8 cellular contexts compared by ENCODE assay signal in genomic region chr19:48319647-48320537, GRCh38. TPM values are rescaled to one million over a fixed set of nuclear protein-coding genes. Genes with fewer than 3 reads are reported as not detected.
DNase-seq lines count a peak whose midpoint lies in the region; ATAC-seq and TF ChIP-seq lines count a peak whose summit lies in the region.

No MANE protein-coding gene starts in this region.

- peaks cover 41% of the 10 kb centered on the region for H3K4me1 Mint-ChIP-seq in osteocyte (ENCODE audit: unreplicated experiment)

- TF ChIP-seq CTCF in LNCaP clone FGC (IDR thresholded peaks at IDR 0.05; ENCODE audit: control insufficient read depth, extremely low read depth, insufficient read depth), result peak; percentile 57
- TF ChIP-seq CTCF in osteocyte (IDR thresholded peaks at IDR 0.05), result peak; percentile 88
- peak; percentile 80 to 93 (median 83) for TF ChIP-seq CTCF in transverse colon (IDR thresholded peaks at IDR 0.05)

- H3K9me3 ChIP-seq in SJCRH30 (replicated peaks), result no peaks in the 10 kb centered on the region
- H3K9me3 ChIP-seq in transverse colon, result no peaks in the 10 kb centered on the region

- H3K27ac Mint-ChIP-seq in osteocyte (ENCODE audit: unreplicated experiment), result peak overlapping the region; percentile 14

- no peaks in the 10 kb centered on the region for H3K36me3 Mint-ChIP-seq in osteocyte (ENCODE audit: unreplicated experiment)

- intact Hi-C loops in transverse colon (cut with DNase I; ENCODE audit: low total_unique reads), result no loop called here

- H3K27me3 ChIP-seq in SJCRH30 (no peaks in the 10 kb centered on the region), transverse colon (no peaks in the 10 kb centered on the region)

- H3K36me3 ChIP-seq in SJCRH30, result no peaks in the 10 kb centered on the region
- H3K36me3 ChIP-seq in transverse colon, result no peaks in the 10 kb centered on the region

- TF ChIP-seq EP300 in transverse colon (IDR thresholded peaks at IDR 0.05; ENCODE audit: low read depth), result no peak

- H3K27me3 Mint-ChIP-seq in osteocyte (ENCODE audit: unreplicated experiment), result no peaks in the 10 kb centered on the region

- no peak overlapping the region for H3K4me3 Mint-ChIP-seq in osteocyte (ENCODE audit: unreplicated experiment)

- in situ Hi-C loops in transverse colon (cut with MboI; ENCODE audit: low pct_ligation_motif_present in 1 of 4, low pct_unique_long_range_greater_than_20kb in 1 of 4, low sequenced_read_pairs in 3 of 4), result loop anchor here in 1 of 4 donors (25.0 kb wide), 1 partner anchor 267 kb away; no protein-coding TSS in a partner anchor

- no peak overlapping the region for H3K27ac ChIP-seq in SJCRH30
- H3K27ac ChIP-seq in transverse colon, result peak overlapping the region; percentile 99 to 100 (median 99)

- H3K4me1 ChIP-seq in SJCRH30, result peaks cover 7% of the 10 kb centered on the region
- H3K4me1 ChIP-seq in transverse colon, result peaks cover 16 to 51% (median 26%) of the 10 kb centered on the region in 4 donors

- peak; percentile 48 for DNase-seq in DMS153 treated with DMSO at 0.1 percent for 48 hours (lab: John Stamatoyannopoulos, UW; ENCODE audit: unreplicated experiment)
- DNase-seq in LNCaP clone FGC (ENCODE audit: low read depth), result no peak
- peak; percentile 87 to 92 for DNase-seq in SJCRH30
- DNase-seq in activated naive CD4-positive, alpha-beta T cell (lab: John Stamatoyannopoulos, UW), result peak; percentile 39 to 75 (median 62)
- DNase-seq in globus pallidus (ENCODE audit: low spot score), result peak; percentile 69
- DNase-seq in osteocyte (ENCODE audit: extremely low spot score, unreplicated experiment), result peak; percentile 95
- DNase-seq in transverse colon, result peak; percentile 91

- no peaks in the 10 kb centered on the region for H3K9me3 Mint-ChIP-seq in osteocyte (ENCODE audit: unreplicated experiment)

- H3K4me3 ChIP-seq in LNCaP clone FGC (ENCODE audit: low read depth, low read length), result no peak overlapping the region
- no peak overlapping the region for H3K4me3 ChIP-seq in SJCRH30
- H3K4me3 ChIP-seq in transverse colon, result no peak overlapping the region

- no peak for TF ChIP-seq POLR2A in transverse colon (IDR thresholded peaks at IDR 0.05)

- WGBS in transverse colon (ENCODE audit: low coverage in 1 of 2), 2 donors, result 27% methylated on average over 16 of the region's 16 CpGs; no CpG with 5 or more reads in 1 of the 2 donors

- no peak for ATAC-seq in GM21381 (IDR thresholded peaks at IDR 0.05; ENCODE audit: unreplicated experiment)

RNA-seq across cellular contexts. Expression of gene EMP3, which starts 5.5 kb away (rescaled TPM):
- total RNA-seq in SJCRH30 (2014; rRNA removed; shearing (Covaris generic)), result 79.1 and 79.2 TPM in 2 replicates
- total RNA-seq in osteocyte (201 and 212 TPM in 2 replicates), transverse colon (10 to 100 TPM in 3 of 4 donors, 1 to 10 TPM in 1; 5.2 to 14.3 (median 12.0) TPM)

RNA-seq across cellular contexts. Expression of gene TMEM143, which starts 43.8 kb away (rescaled TPM):
- total RNA-seq in SJCRH30 (2014; rRNA removed; shearing (Covaris generic)), result 2.6 and 2.8 TPM in 2 replicates
- total RNA-seq in osteocyte, result 9.1 and 12.3 TPM in 2 replicates
- total RNA-seq in transverse colon, result 10 to 100 TPM in 3 of 4 donors, 1 to 10 TPM in 1; 9.1 to 27.7 (median 15.2) TPM

RNA-seq across cellular contexts. Expression of gene SYNGR4, which starts 44.3 kb away (rescaled TPM):
- total RNA-seq in SJCRH30 (2014; rRNA removed; shearing (Covaris generic)), result not detected in 2 replicates
- total RNA-seq in osteocyte, result not detected in 2 replicates
- not detected for total RNA-seq in transverse colon

RNA-seq across cellular contexts. Expression of gene ZNF114, which starts 50.0 kb away (rescaled TPM):
- 0.71 and 1.0 TPM in 2 replicates for total RNA-seq in SJCRH30 (2014; rRNA removed; shearing (Covaris generic))
- 0.97 and 0.99 TPM in 2 replicates for total RNA-seq in osteocyte
- total RNA-seq in transverse colon, result not detected
